Comparison of ENCODE assay signal across 10 cellular contexts in genomic region chr4:80182237-80182866, GRCh38. TPM values are rescaled to one million over a fixed set of nuclear protein-coding genes. Genes with fewer than 3 reads are reported as not detected.
DNase-seq lines count a peak whose midpoint lies in the region; ATAC-seq and TF ChIP-seq lines count a peak whose summit lies in the region.
"Had no signal": no experiment of that assay in that cellular context is flagged by ENCODE, and none has a peak within 500 bp of the region (broad histone marks: within the 10 kb centered on the region; RNA-seq: fewer than 3 reads in every experiment).

No MANE protein-coding gene starts in this region.

- intact Hi-C loops in activated CD4-positive, alpha-beta memory T cell treated with anti-CD3 and anti-CD28 coated beads for 36 hours (cut with micrococcal nuclease): loop anchor here (1.0 to 10.0 kb wide), 6 partner anchors 9 to 360 kb away; no protein-coding TSS in a partner anchor

- H3K4me3 ChIP-seq in CD4-positive, CD25-positive, alpha-beta regulatory T cell (ENCODE audit: low read depth, low read length): peak overlapping the region; percentile 75
- H3K4me3 ChIP-seq in gastroesophageal sphincter: no peak overlapping the region
- H3K4me3 ChIP-seq: lung had no signal

- no peak for TF ChIP-seq EP300 in gastroesophageal sphincter (IDR thresholded peaks at IDR 0.05)

- no peaks in the 10 kb centered on the region for H3K36me3 ChIP-seq in CD4-positive, CD25-positive, alpha-beta regulatory T cell (ENCODE audit: control insufficient read depth, insufficient read depth, low read length)
- H3K36me3 ChIP-seq in gastroesophageal sphincter: no peaks in the 10 kb centered on the region

- WGBS in gastroesophageal sphincter (ENCODE audit: low coverage in 1 of 2), 2 donors: 45 to 64% methylated on average over 5 to 8 of the region's 10 CpGs

- peaks cover 0 to 15% (median 4%) of the 10 kb centered on the region in 7 donors for H3K9me3 Mint-ChIP-seq in CD4-positive, CD25-positive, alpha-beta regulatory T cell
- peaks cover 32% of the 10 kb centered on the region for H3K9me3 Mint-ChIP-seq in activated CD4-positive, alpha-beta memory T cell treated with anti-CD3 and anti-CD28 coated beads for 36 hours

- no peak for TF ChIP-seq POLR2A in gastroesophageal sphincter (IDR thresholded peaks at IDR 0.05)

- H3K4me3 Mint-ChIP-seq in CD4-positive, CD25-positive, alpha-beta regulatory T cell: peak overlapping the region; percentile 89 to 100 (median 100)
- peak overlapping the region; percentile 31 for H3K4me3 Mint-ChIP-seq in activated CD4-positive, alpha-beta memory T cell treated with anti-CD3 and anti-CD28 coated beads for 36 hours

- POLR2A ChIA-PET in activated CD4-positive, alpha-beta memory T cell treated with anti-CD3 and anti-CD28 coated beads for 36 hours (lab: Charles Lee): interaction anchor here (1.2 to 2.9 kb wide), 3 partner anchors 10 to 109 kb away, joined by 5 to 18 read pairs (median 6); partner anchors contain the start of gene ANTXR2

- H3K36me3 Mint-ChIP-seq in CD4-positive, CD25-positive, alpha-beta regulatory T cell: peaks cover 7% of the 10 kb centered on the region
- peaks cover 17% of the 10 kb centered on the region for H3K36me3 Mint-ChIP-seq in activated CD4-positive, alpha-beta memory T cell treated with anti-CD3 and anti-CD28 coated beads for 36 hours

- no peaks in the 10 kb centered on the region for H3K27me3 Mint-ChIP-seq in CD4-positive, CD25-positive, alpha-beta regulatory T cell
- H3K27me3 Mint-ChIP-seq in activated CD4-positive, alpha-beta memory T cell treated with anti-CD3 and anti-CD28 coated beads for 36 hours: peaks cover 7% of the 10 kb centered on the region

- peak overlapping the region; percentile 84 to 98 (median 95) for H3K27ac Mint-ChIP-seq in CD4-positive, CD25-positive, alpha-beta regulatory T cell
- H3K27ac Mint-ChIP-seq in activated CD4-positive, alpha-beta memory T cell treated with anti-CD3 and anti-CD28 coated beads for 36 hours: peak overlapping the region; percentile 28

- no peak for TF ChIP-seq CTCF in gastroesophageal sphincter (IDR thresholded peaks at IDR 0.05)

- peak in 2 of 3 donors; percentile 41 to 57 for DNase-seq in CD4-positive, CD25-positive, alpha-beta regulatory T cell
- DNase-seq in activated CD4-positive, alpha-beta memory T cell treated with anti-CD3 and anti-CD28 coated beads for 36 hours: peak; percentile 38
- DNase-seq in kidney tubule cell (ENCODE audit: low spot score) (peak; percentile 60), NCI-H187 (lab: John Stamatoyannopoulos, UW) (no peak), activated gamma-delta T cell treated with Interleukin-2 at 50 U/mL for 16 hours (no peak), cortex of kidney (lab: John Stamatoyannopoulos, UW) (no peak)
- DNase-seq: NCI-H1417 had no signal

- H3K4me1 Mint-ChIP-seq in CD4-positive, CD25-positive, alpha-beta regulatory T cell: peaks cover 8 to 65% (median 45%) of the 10 kb centered on the region in 4 donors
- peaks cover 46% of the 10 kb centered on the region for H3K4me1 Mint-ChIP-seq in activated CD4-positive, alpha-beta memory T cell treated with anti-CD3 and anti-CD28 coated beads for 36 hours (ENCODE audit: low read depth)

- no peaks in the 10 kb centered on the region for H3K27me3 ChIP-seq in CD4-positive, CD25-positive, alpha-beta regulatory T cell (ENCODE audit: control insufficient read depth, insufficient read depth, low read length)
- H3K27me3 ChIP-seq in gastroesophageal sphincter: no peaks in the 10 kb centered on the region

- CTCF ChIA-PET in activated CD4-positive, alpha-beta memory T cell treated with anti-CD3 and anti-CD28 coated beads for 36 hours (lab: Charles Lee): interaction anchor here (0.9 to 8.9 kb wide), 13 partner anchors 10 to 165 kb away, joined by 3 to 93 read pairs (median 14); partner anchors contain the start of genes ANTXR2 and PRDM8

- ATAC-seq in CD4-positive, CD25-positive, alpha-beta regulatory T cell (ENCODE audit: low read depth in 2 of 2): peak; percentile 6 to 9
- peak; percentile 41 for ATAC-seq in GM18907 (IDR thresholded peaks at IDR 0.05; ENCODE audit: unreplicated experiment)
- no peak for ATAC-seq in gastroesophageal sphincter

- H3K27ac ChIP-seq in CD4-positive, CD25-positive, alpha-beta regulatory T cell (ENCODE audit: insufficient read depth, low read length, poor library complexity, severe bottlenecking): peak overlapping the region; percentile 90
- H3K27ac ChIP-seq in gastroesophageal sphincter: peak overlapping the region in 2 of 4 donors; percentile 17 to 91

- H3K4me1 ChIP-seq in CD4-positive, CD25-positive, alpha-beta regulatory T cell (ENCODE audit: control insufficient read depth, insufficient read depth, low read length, poor library complexity, severe bottlenecking): peaks cover 55% of the 10 kb centered on the region
- peaks cover 0 to 48% (median 5%) of the 10 kb centered on the region in 3 donors for H3K4me1 ChIP-seq in gastroesophageal sphincter

- H3K9me3 ChIP-seq in CD4-positive, CD25-positive, alpha-beta regulatory T cell (ENCODE audit: control insufficient read depth in 2 of 2, low read length in 2 of 2): peaks cover 5 to 13% of the 10 kb centered on the region in 2 experiments
- H3K9me3 ChIP-seq in gastroesophageal sphincter: peaks cover 0 to 13% (median 0%) of the 10 kb centered on the region in 3 donors

RNA-seq across cellular contexts. Expression of gene PRDM8, which starts 15.0 kb away (rescaled TPM):
- total RNA-seq in CD4-positive, CD25-positive, alpha-beta regulatory T cell: 31.7 TPM
- polyA plus RNA-seq in CD4-positive, CD25-positive, alpha-beta regulatory T cell: 1 to 10 TPM; 2.0 to 4.7 (median 3.6) TPM
- total RNA-seq in activated CD4-positive, alpha-beta memory T cell treated with anti-CD3 and anti-CD28 coated beads for 36 hours: 1 to 10 TPM; 3.0 to 4.3 TPM
- 10 to 100 TPM; 31.2 to 43.6 (median 36.9) TPM for total RNA-seq in gastroesophageal sphincter

Comparison
In these comparisons a context has a peak if more than half of its experiments do, and no peak if none do; other contexts are left out.
1. DNase-seq: peak in CD4-positive, CD25-positive, alpha-beta regulatory T cell (2 of 3), activated CD4-positive, alpha-beta memory T cell treated with anti-CD3 and anti-CD28 coated beads for 36 hours (single experiment) and kidney tubule cell (single experiment); none in NCI-H187 (0 of 2), activated gamma-delta T cell treated with Interleukin-2 at 50 U/mL for 16 hours (single experiment) and cortex of kidney (single experiment).